ENCODE assay signal across 24 cellular contexts in the genomic region with DNA sequence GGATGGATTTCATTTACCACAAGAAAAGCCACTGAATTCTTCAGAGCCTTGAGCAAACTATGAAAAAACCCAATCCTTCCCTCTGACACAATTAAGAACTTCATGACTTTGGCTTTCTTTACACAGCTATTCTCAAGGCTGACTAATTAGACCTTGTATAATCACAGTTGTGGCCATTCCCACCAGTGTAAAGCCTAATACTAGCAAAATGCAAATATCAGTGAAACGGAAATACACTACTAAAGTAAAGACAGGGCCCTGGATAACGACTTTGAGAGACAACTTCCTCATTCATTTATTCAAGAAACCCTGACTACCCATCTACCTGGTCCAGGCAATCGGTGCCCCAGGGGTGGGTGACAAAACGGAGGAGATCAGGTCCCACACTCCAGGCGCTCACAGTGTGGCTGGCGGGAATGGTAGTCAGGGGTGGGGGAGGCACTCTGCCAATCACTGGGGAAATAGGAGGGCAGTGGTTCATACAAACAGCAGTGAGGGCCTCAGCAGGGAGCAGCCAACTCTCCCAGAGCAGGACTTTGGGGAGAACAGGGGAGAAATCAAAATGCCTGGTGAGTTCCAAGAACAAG. TPM values are rescaled to one million over a fixed set of nuclear protein-coding genes. Genes with fewer than 3 reads are reported as not detected.
"Had no signal": no experiment of that assay in that cellular context is flagged by ENCODE, and none has a peak within 500 bp of the region (broad histone marks: within the 10 kb centered on the region; RNA-seq: fewer than 3 reads in every experiment).

No MANE protein-coding gene starts in this region.

- H3K27me3 ChIP-seq: colonic mucosa had no signal

- H3K9me3 Mint-ChIP-seq: activated naive CD4-positive, alpha-beta T cell treated with anti-CD3 and anti-CD28 coated beads, Interleukin-2, amount 10 ng/mL, durations not matched to agents 7 days and 5 days; activated naive CD8-positive, alpha-beta T cell treated with anti-CD3 and anti-CD28 coated beads, Interleukin-2, amount 50 U/mL, for 24 hours; central memory CD8-positive, alpha-beta T cell; neural crest cell; stimulated activated naive CD8-positive, alpha-beta T cell treated with anti-CD3 and anti-CD28 coated beads, Interleukin-15, Interleukin-2, amounts not matched to agents 100 ng/mL and 50 ng/mL, for 24 hours had no signal

- H3K4me1 ChIP-seq: colonic mucosa, psoas muscle had no signal

- H3K27ac ChIP-seq: colonic mucosa, psoas muscle, skin epidermis, VCaP had no signal

- H3K36me3 Mint-ChIP-seq: activated naive CD4-positive, alpha-beta T cell treated with anti-CD3 and anti-CD28 coated beads, Interleukin-2, amount 10 ng/mL, durations not matched to agents 7 days and 5 days had no signal

- H3K4me1 Mint-ChIP-seq: activated naive CD4-positive, alpha-beta T cell treated with anti-CD3 and anti-CD28 coated beads, Interleukin-2, amount 10 ng/mL, durations not matched to agents 7 days and 5 days; activated naive CD8-positive, alpha-beta T cell treated with anti-CD3 and anti-CD28 coated beads, Interleukin-2, amount 50 U/mL, for 24 hours; central memory CD8-positive, alpha-beta T cell; neural crest cell had no signal

- H3K27ac Mint-ChIP-seq: activated naive CD4-positive, alpha-beta T cell treated with anti-CD3 and anti-CD28 coated beads, Interleukin-2, amount 10 ng/mL, durations not matched to agents 7 days and 5 days; activated naive CD8-positive, alpha-beta T cell treated with anti-CD3 and anti-CD28 coated beads, Interleukin-2, amount 50 U/mL, for 24 hours; stimulated activated naive CD8-positive, alpha-beta T cell treated with anti-CD3 and anti-CD28 coated beads, Interleukin-15, Interleukin-2, amounts not matched to agents 100 ng/mL and 50 ng/mL, for 24 hours had no signal

- H3K4me3 Mint-ChIP-seq: activated naive CD4-positive, alpha-beta T cell treated with anti-CD3 and anti-CD28 coated beads, Interleukin-2, amount 10 ng/mL, durations not matched to agents 7 days and 5 days; activated naive CD8-positive, alpha-beta T cell treated with anti-CD3 and anti-CD28 coated beads, Interleukin-2, amount 50 U/mL, for 24 hours; central memory CD8-positive, alpha-beta T cell; neural crest cell; stimulated activated naive CD8-positive, alpha-beta T cell treated with anti-CD3 and anti-CD28 coated beads, Interleukin-15, Interleukin-2, amounts not matched to agents 100 ng/mL and 50 ng/mL, for 24 hours had no signal

- DNase-seq: activated CD4-positive, alpha-beta T cell treated with anti-CD3 and anti-CD28 coated beads for 1 hour; activated CD8-positive, alpha-beta memory T cell treated with anti-CD3 and anti-CD28 coated beads for 24 hours; activated CD8-positive, alpha-beta memory T cell treated with anti-CD3 and anti-CD28 coated beads, Interleukin-2, amount 50 U/mL, for 48 hours; activated effector memory CD4-positive, alpha-beta T cell treated with Interleukin-2 at 50 U/mL for 16 hours; activated naive CD4-positive, alpha-beta T cell treated with anti-CD3 and anti-CD28 coated beads, Interleukin-2, amount 10 ng/mL, durations not matched to agents 7 days and 5 days; activated naive CD8-positive, alpha-beta T cell treated with anti-CD3 and anti-CD28 coated beads, Interleukin-2, amount 50 U/mL, for 24 hours; activated T-cell treated with anti-CD3 and anti-CD28 coated beads, Interleukin-2, amount 50 U/mL, for 48 hours; anterior cingulate cortex; colonic mucosa; erythroblast; foreskin melanocyte; hypothalamus; islet precursor cell; left colon; psoas muscle; right cardiac atrium; trophoblast cell had no signal

- H3K9me3 ChIP-seq: colonic mucosa, psoas muscle had no signal

- ATAC-seq: activated naive CD8-positive, alpha-beta T cell treated with anti-CD3 and anti-CD28 coated beads, Interleukin-2, amount 50 U/mL, for 24 hours; left colon; psoas muscle; right cardiac atrium had no signal

- H3K4me3 ChIP-seq: colonic mucosa, psoas muscle, skin epidermis had no signal

- H3K36me3 ChIP-seq: colonic mucosa had no signal

RNA-seq across cellular contexts. Expression of a gene that starts 28.1 kb away (rescaled TPM):
- total RNA-seq: lung microvascular endothelial cell, osteoblast had no signal
